Comparison of ENCODE assay signal across 1 cellular context in genomic region chr6:43436577-43437282, GRCh38.
TF ChIP-seq lines count a peak whose summit lies in the region.

No MANE protein-coding gene starts in this region.

TF ChIP-seq in HepG2, 621 proteins besides CTCF, POLR2A, EP300 and RAD21 (continued from another document and continues in another):
- TF ChIP-seq UBTF (CRISPR knock-in tag; IDR thresholded peaks at IDR 0.05) (0 out of 2 replicates have a peak, but pooled peaks have one; percentile 28), SNAI1 (CRISPR knock-in tag; IDR thresholded peaks at IDR 0.05; ENCODE audit: borderline replicate concordance) (no peak), TEAD3 (CRISPR knock-in tag; optimal IDR thresholded peaks at IDR 0.05; ENCODE audit: borderline replicate concordance) (peak; percentile 86), AKNA (CRISPR knock-in tag; IDR thresholded peaks at IDR 0.05; ENCODE audit: borderline replicate concordance) (no peak), SSRP1 (CRISPR knock-in tag; IDR thresholded peaks at IDR 0.05) (peak; percentile 52; the same call in 1 of the 2 replicates), TEAD2 (CRISPR knock-in tag; IDR thresholded peaks at IDR 0.05) (no peak), ISL2 (CRISPR knock-in tag; IDR thresholded peaks at IDR 0.05) (peak; percentile 56; the same call in 1 of the 2 replicates), ZNF563 (CRISPR knock-in tag; IDR thresholded peaks at IDR 0.05) (no peak), CBX5 (CRISPR knock-in tag; IDR thresholded peaks at IDR 0.05; ENCODE audit: borderline replicate concordance) (no peak), TCF7L2 (IDR thresholded peaks at IDR 0.05; ENCODE audit: low read depth, low read length) (no peak), DNMT3B (CRISPR knock-in tag; conservative IDR thresholded peaks at IDR 0.05) (no peak), ZNF138 (CRISPR knock-in tag; IDR thresholded peaks at IDR 0.05; ENCODE audit: low read depth) (no peak), IKZF5 (CRISPR knock-in tag; IDR thresholded peaks at IDR 0.05) (peak; percentile 88), KLF15 (CRISPR knock-in tag; IDR thresholded peaks at IDR 0.05; ENCODE audit: borderline replicate concordance) (no peak), ZNF850 (CRISPR knock-in tag; conservative IDR thresholded peaks at IDR 0.05) (no peak), ZBTB26 (CRISPR knock-in tag; IDR thresholded peaks at IDR 0.05; ENCODE audit: borderline replicate concordance) (no peak), CENPBD1 (CRISPR knock-in tag; IDR thresholded peaks at IDR 0.05; ENCODE audit: borderline replicate concordance, low read depth) (no peak), ZNF3 (CRISPR knock-in tag; IDR thresholded peaks at IDR 0.05) (no peak), TRAFD1 (CRISPR knock-in tag; IDR thresholded peaks at IDR 0.05; ENCODE audit: borderline replicate concordance) (no peak), ZNF513 (CRISPR knock-in tag; conservative IDR thresholded peaks at IDR 0.05) (no peak), CENPT (CRISPR knock-in tag; IDR thresholded peaks at IDR 0.05; ENCODE audit: low read depth) (no peak), ZNF160 (CRISPR knock-in tag; IDR thresholded peaks at IDR 0.05) (no peak), ZNF547 (CRISPR knock-in tag; IDR thresholded peaks at IDR 0.05) (no peak), ZBTB33 (CRISPR knock-in tag; IDR thresholded peaks at IDR 0.05) (peak; percentile 36; the same call in 1 of the 2 replicates), ETS1 (CRISPR knock-in tag; IDR thresholded peaks at IDR 0.05) (no peak), ZNF414 (CRISPR knock-in tag; IDR thresholded peaks at IDR 0.05) (no peak), TBX3 (IDR thresholded peaks at IDR 0.05; ENCODE audit: borderline replicate concordance) (peak; percentile 65; the same call in 1 of the 2 replicates), ZNF256 (CRISPR knock-in tag; conservative IDR thresholded peaks at IDR 0.05) (no peak), ZNF20 (CRISPR knock-in tag; IDR thresholded peaks at IDR 0.05) (no peak), BHLHE40 (IDR thresholded peaks at IDR 0.05; ENCODE audit: low read length) (peak; percentile 96), PRMT3 (CRISPR knock-in tag; IDR thresholded peaks at IDR 0.05; ENCODE audit: borderline replicate concordance, low read depth) (no peak), ZSCAN31 (CRISPR knock-in tag; IDR thresholded peaks at IDR 0.05; ENCODE audit: low read depth) (0 out of 2 replicates have a peak, but pooled peaks have one; percentile 47), POGZ (CRISPR knock-in tag; IDR thresholded peaks at IDR 0.05) (no peak; the same call in 1 of the 2 replicates), ZNF333 (CRISPR knock-in tag; IDR thresholded peaks at IDR 0.05; ENCODE audit: borderline replicate concordance) (no peak), ZNF784 (CRISPR knock-in tag; IDR thresholded peaks at IDR 0.05; ENCODE audit: borderline replicate concordance) (peak; percentile 45; the same call in 1 of the 2 replicates), ZNF253 (CRISPR knock-in tag; IDR thresholded peaks at IDR 0.05; ENCODE audit: borderline replicate concordance) (no peak)
